10 cellular contexts compared by ENCODE assay signal in the genomic region with DNA sequence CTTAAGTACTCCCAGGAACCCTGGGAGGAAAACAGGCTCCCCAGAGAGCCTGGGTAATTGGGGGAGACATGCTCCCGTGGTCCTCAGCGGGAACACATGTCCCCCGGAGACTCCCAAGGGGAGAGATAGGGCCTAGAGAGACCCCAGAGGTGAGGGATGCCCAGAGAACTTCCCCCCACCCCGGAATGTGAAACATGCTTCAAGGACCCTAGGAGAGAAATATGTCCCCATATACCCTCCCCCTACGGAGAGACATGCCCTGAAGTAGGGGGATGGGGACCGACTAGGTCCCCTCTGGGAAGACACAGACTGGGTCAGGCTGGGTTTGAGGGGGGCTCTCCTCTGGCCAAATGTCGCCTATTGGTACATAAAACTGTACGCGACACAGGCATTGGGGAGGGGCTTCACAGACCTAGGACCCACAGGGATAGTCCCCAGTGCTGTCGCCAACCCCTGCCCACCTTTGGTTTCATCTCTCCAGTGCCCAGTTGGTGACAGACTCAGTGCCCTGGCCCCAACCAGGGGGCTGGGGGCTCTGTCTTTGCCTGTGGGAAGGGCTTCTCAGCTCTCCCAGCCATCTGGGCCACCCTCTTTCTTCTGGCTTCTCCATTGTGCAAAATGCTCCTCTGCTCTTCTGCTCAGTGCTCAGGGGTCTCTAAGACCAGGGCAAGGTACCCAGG. TPM values are rescaled to one million over a fixed set of nuclear protein-coding genes. Genes with fewer than 3 reads are reported as not detected.
DNase-seq lines count a peak whose midpoint lies in the region; ATAC-seq and TF ChIP-seq lines count a peak whose summit lies in the region.
"Had no signal": no experiment of that assay in that cellular context is flagged by ENCODE, and none has a peak within 500 bp of the region (broad histone marks: within the 10 kb centered on the region; RNA-seq: fewer than 3 reads in every experiment).

No MANE protein-coding gene starts in this region.

- no peak for TF ChIP-seq RAD21 in neural cell (conservative IDR thresholded peaks at IDR 0.05)

- TF ChIP-seq CTCF in CD14-positive monocyte (IDR thresholded peaks at IDR 0.05) (no peak), neural cell (IDR thresholded peaks at IDR 0.05; ENCODE audit: poor library complexity, severe bottlenecking) (no peak)

- no peak overlapping the region for H3K27ac Mint-ChIP-seq in CD14-positive monocyte
- peak overlapping the region; percentile 50 for H3K27ac Mint-ChIP-seq in dendritic cell treated with granulocyte-macrophage colony-stimulating factor and Interleukin-4, amounts not matched to agents 40 ng/mL and 50 ng/mL, for 4 days
- H3K27ac Mint-ChIP-seq: activated CD4-positive, alpha-beta memory T cell treated with anti-CD3 and anti-CD28 coated beads for 36 hours had no signal

- H3K9me3 Mint-ChIP-seq in CD14-positive monocyte, result peaks cover 0 to 1% (median 0%) of the 10 kb centered on the region in 7 donors
- H3K9me3 Mint-ChIP-seq in dendritic cell treated with granulocyte-macrophage colony-stimulating factor and Interleukin-4, amounts not matched to agents 40 ng/mL and 50 ng/mL, for 4 days, result no peaks in the 10 kb centered on the region
- H3K9me3 Mint-ChIP-seq: activated CD4-positive, alpha-beta memory T cell treated with anti-CD3 and anti-CD28 coated beads for 36 hours had no signal

- no peak for DNase-seq in CD14-positive monocyte (ENCODE audit: low spot score)
- DNase-seq in NCI-H146 (lab: John Stamatoyannopoulos, UW), result no peak
- no peak for DNase-seq in HCEC 1CT
- DNase-seq: activated CD4-positive, alpha-beta memory T cell treated with anti-CD3 and anti-CD28 coated beads for 36 hours; Peyer's patch had no signal

- no peaks in the 10 kb centered on the region for H4K20me1 ChIP-seq in neural cell (ENCODE audit: insufficient read depth)

- H3K36me3 ChIP-seq in HUES48 (ENCODE audit: control insufficient read depth, insufficient read depth, low read length), result peaks cover 21% of the 10 kb centered on the region
- no peaks in the 10 kb centered on the region for H3K36me3 ChIP-seq in neural cell (ENCODE audit: insufficient read depth, low read length)

- H3K9me3 ChIP-seq in HUES48 (ENCODE audit: control insufficient read depth, insufficient read depth, low read length), result no peaks in the 10 kb centered on the region
- no peaks in the 10 kb centered on the region for H3K9me3 ChIP-seq in neural cell (ENCODE audit: low read length)
- H3K9me3 ChIP-seq: Peyer's patch had no signal

- H3K4me3 ChIP-seq in HUES48 (ENCODE audit: low read depth, low read length) (peak overlapping the region; percentile 35; the same call in 1 of the 2 replicates), neural cell (ENCODE audit: low read length) (peak overlapping the region; percentile 42)

- H3K79me2 ChIP-seq in neural cell (replicated peaks; ENCODE audit: insufficient read depth, low read length), result peaks cover 14% of the 10 kb centered on the region

- H3K27me3 Mint-ChIP-seq in CD14-positive monocyte (ENCODE audit: low read depth in 3 of 3), result peaks cover 12 to 40% (median 24%) of the 10 kb centered on the region in 3 donors
- H3K27me3 Mint-ChIP-seq in dendritic cell treated with granulocyte-macrophage colony-stimulating factor and Interleukin-4, amounts not matched to agents 40 ng/mL and 50 ng/mL, for 4 days, result peaks cover 46% of the 10 kb centered on the region
- H3K27me3 Mint-ChIP-seq: activated CD4-positive, alpha-beta memory T cell treated with anti-CD3 and anti-CD28 coated beads for 36 hours had no signal

- H3K27me3 ChIP-seq in HUES48 (ENCODE audit: control insufficient read depth, insufficient read depth, low read length) (no peaks in the 10 kb centered on the region), neural cell (ENCODE audit: insufficient read depth, low read depth, low read length) (no peaks in the 10 kb centered on the region)
- H3K27me3 ChIP-seq: Peyer's patch had no signal

- no peaks in the 10 kb centered on the region for H3F3A ChIP-seq in neural cell (ENCODE audit: insufficient read depth, low read length, poor library complexity, severe bottlenecking)

- no peak overlapping the region for H3K4me2 ChIP-seq in neural cell (ENCODE audit: low read length)

- no peak overlapping the region for H2AFZ ChIP-seq in neural cell (ENCODE audit: low read depth, low read length)

- H3K9ac ChIP-seq in HUES48 (ENCODE audit: low read depth, low read length), result 0 out of 2 replicates have a peak overlapping the region, but pooled peaks have one; percentile 12
- peak overlapping the region; percentile 36 for H3K9ac ChIP-seq in neural cell (ENCODE audit: low read length)

- H3K36me3 Mint-ChIP-seq in CD14-positive monocyte, result peaks cover 0 to 2% of the 10 kb centered on the region in 2 donors
- H3K36me3 Mint-ChIP-seq in dendritic cell treated with granulocyte-macrophage colony-stimulating factor and Interleukin-4, amounts not matched to agents 40 ng/mL and 50 ng/mL, for 4 days (ENCODE audit: low read depth), result no peaks in the 10 kb centered on the region
- H3K36me3 Mint-ChIP-seq: activated CD4-positive, alpha-beta memory T cell treated with anti-CD3 and anti-CD28 coated beads for 36 hours had no signal

- TF ChIP-seq EP300 in neural cell (conservative IDR thresholded peaks at IDR 0.05; ENCODE audit: poor library complexity, severe bottlenecking), result no peak

- H3K4me1 Mint-ChIP-seq in CD14-positive monocyte, result peaks cover 16% of the 10 kb centered on the region
- H3K4me1 Mint-ChIP-seq in dendritic cell treated with granulocyte-macrophage colony-stimulating factor and Interleukin-4, amounts not matched to agents 40 ng/mL and 50 ng/mL, for 4 days (ENCODE audit: low read depth), result peaks cover 11% of the 10 kb centered on the region

- H3K9me2 ChIP-seq in neural cell (ENCODE audit: insufficient read depth, low read length), result no peaks in the 10 kb centered on the region

- H3K27ac ChIP-seq in HUES48 (ENCODE audit: low read depth, low read length), result peak overlapping the region; percentile 87
- peak overlapping the region; percentile 58 for H3K27ac ChIP-seq in neural cell (ENCODE audit: low read length)

- peaks cover 41% of the 10 kb centered on the region for H3K4me1 ChIP-seq in HUES48 (ENCODE audit: control insufficient read depth, insufficient read depth, low read length)

- ATAC-seq in HG02840 (IDR thresholded peaks at IDR 0.05; ENCODE audit: low FRiP score, unreplicated experiment) (no peak), HG02610 (IDR thresholded peaks at IDR 0.05; ENCODE audit: unreplicated experiment) (no peak)

- intact Hi-C loops in CD14-positive monocyte (cut with micrococcal nuclease), result no loop called here
- intact Hi-C loops in dendritic cell treated with granulocyte-macrophage colony-stimulating factor and Interleukin-4, amounts not matched to agents 40 ng/mL and 50 ng/mL, for 4 days (cut with micrococcal nuclease), result no loop called here

- peak overlapping the region; percentile 16 to 58 for H3K4me3 Mint-ChIP-seq in CD14-positive monocyte
- H3K4me3 Mint-ChIP-seq in dendritic cell treated with granulocyte-macrophage colony-stimulating factor and Interleukin-4, amounts not matched to agents 40 ng/mL and 50 ng/mL, for 4 days, result no peak overlapping the region

TF ChIP-seq in neural cell, 6 proteins besides CTCF, POLR2A, EP300 and RAD21:
- TF ChIP-seq EZH2 (IDR thresholded peaks at IDR 0.05; ENCODE audit: borderline replicate concordance, insufficient read depth, low read length, poor library complexity, severe bottlenecking), result no peak
- no peak for TF ChIP-seq SMC3 (conservative IDR thresholded peaks at IDR 0.05; ENCODE audit: poor library complexity)
- TF ChIP-seq TAF1 (IDR thresholded peaks at IDR 0.05; ENCODE audit: low read depth), result no peak
- TF ChIP-seq, protein P1, sequence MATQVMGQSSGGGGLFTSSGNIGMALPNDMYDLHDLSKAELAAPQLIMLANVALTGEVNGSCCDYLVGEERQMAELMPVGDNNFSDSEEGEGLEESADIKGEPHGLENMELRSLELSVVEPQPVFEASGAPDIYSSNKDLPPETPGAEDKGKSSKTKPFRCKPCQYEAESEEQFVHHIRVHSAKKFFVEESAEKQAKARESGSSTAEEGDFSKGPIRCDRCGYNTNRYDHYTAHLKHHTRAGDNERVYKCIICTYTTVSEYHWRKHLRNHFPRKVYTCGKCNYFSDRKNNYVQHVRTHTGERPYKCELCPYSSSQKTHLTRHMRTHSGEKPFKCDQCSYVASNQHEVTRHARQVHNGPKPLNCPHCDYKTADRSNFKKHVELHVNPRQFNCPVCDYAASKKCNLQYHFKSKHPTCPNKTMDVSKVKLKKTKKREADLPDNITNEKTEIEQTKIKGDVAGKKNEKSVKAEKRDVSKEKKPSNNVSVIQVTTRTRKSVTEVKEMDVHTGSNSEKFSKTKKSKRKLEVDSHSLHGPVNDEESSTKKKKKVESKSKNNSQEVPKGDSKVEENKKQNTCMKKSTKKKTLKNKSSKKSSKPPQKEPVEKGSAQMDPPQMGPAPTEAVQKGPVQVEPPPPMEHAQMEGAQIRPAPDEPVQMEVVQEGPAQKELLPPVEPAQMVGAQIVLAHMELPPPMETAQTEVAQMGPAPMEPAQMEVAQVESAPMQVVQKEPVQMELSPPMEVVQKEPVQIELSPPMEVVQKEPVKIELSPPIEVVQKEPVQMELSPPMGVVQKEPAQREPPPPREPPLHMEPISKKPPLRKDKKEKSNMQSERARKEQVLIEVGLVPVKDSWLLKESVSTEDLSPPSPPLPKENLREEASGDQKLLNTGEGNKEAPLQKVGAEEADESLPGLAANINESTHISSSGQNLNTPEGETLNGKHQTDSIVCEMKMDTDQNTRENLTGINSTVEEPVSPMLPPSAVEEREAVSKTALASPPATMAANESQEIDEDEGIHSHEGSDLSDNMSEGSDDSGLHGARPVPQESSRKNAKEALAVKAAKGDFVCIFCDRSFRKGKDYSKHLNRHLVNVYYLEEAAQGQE (IDR thresholded peaks at IDR 0.05; ENCODE audit: borderline replicate concordance), result no peak
- no peak for TF ChIP-seq MXI1 (conservative IDR thresholded peaks at IDR 0.05; ENCODE audit: poor library complexity, severe bottlenecking)
- TF ChIP-seq POLR2AphosphoS5 (IDR thresholded peaks at IDR 0.05), result no peak
TF ChIP-seq in neural cell: peak in this region for 0.

RNA-seq across cellular contexts. Expression of a gene that starts 26.9 kb away (rescaled TPM):
- polyA plus RNA-seq in CD14-positive monocyte (not detected), neural cell (13.9 and 21.3 TPM in 2 replicates)
- 86.4 and 103 TPM in 2 replicates for polyA minus RNA-seq in neural cell

Comparison
In these comparisons a context has a peak if more than half of its experiments do, and no peak if none do; other contexts are left out.
1. RNA of a gene that starts 26.9 kb away (polyA plus RNA-seq): 13.9 to 21.3 TPM in neural cell; not detected in CD14-positive monocyte; every median in the first group is over 10 times any median in the second.